30 cellular contexts compared by ENCODE assay signal in the genomic region with DNA sequence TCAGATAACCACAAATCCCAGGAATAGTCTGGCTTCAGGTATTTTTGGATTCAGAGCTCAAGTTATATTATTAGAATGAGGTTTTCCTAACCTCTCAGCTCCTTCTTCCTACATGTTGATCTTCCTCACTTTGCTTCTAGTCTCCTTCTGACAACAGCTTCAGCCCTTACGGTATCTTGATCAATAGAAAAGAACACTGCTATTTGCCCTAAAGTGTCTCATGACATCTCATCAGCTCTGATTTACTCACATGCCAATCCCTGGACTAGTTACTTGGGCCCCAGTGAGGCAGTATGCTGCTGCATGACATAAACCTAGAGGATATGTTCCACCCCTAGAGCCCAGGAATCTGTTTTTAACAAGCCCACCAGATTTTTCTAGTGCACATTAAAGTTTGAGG.
"Had no signal": no experiment of that assay in that cellular context is flagged by ENCODE, and none has a peak within 500 bp of the region (broad histone marks: within the 10 kb centered on the region; RNA-seq: fewer than 3 reads in every experiment).

No MANE protein-coding gene starts in this region.

- H3K4me1 ChIP-seq: adrenal gland, colonic mucosa had no signal

- DNase-seq: activated CD4-positive, alpha-beta T cell treated with anti-CD3 and anti-CD28 coated beads for 1 hour; activated CD4-positive, alpha-beta T cell treated with anti-CD3 and anti-CD28 coated beads for 4 hours; activated CD4-positive, alpha-beta T cell treated with anti-CD3 and anti-CD28 coated beads, Interleukin-2, amount 50 U/mL, for 1 hour; activated CD4-positive, alpha-beta T cell treated with anti-CD3 and anti-CD28 coated beads, Interleukin-2, amount 50 U/mL, for 48 hours; activated CD8-positive, alpha-beta memory T cell treated with anti-CD3 and anti-CD28 coated beads for 24 hours; activated CD8-positive, alpha-beta T cell treated with anti-CD3 and anti-CD28 coated beads for 36 hours; activated effector memory CD4-positive, alpha-beta T cell treated with Interleukin-2 at 50 U/mL for 16 hours; activated naive CD4-positive, alpha-beta T cell treated with anti-CD3 and anti-CD28 coated beads for 36 hours; activated naive CD8-positive, alpha-beta T cell treated with anti-CD3 and anti-CD28 coated beads for 36 hours; activated naive CD8-positive, alpha-beta T cell treated with anti-CD3 and anti-CD28 coated beads, Interleukin-2, amount 50 U/mL, for 24 hours; activated T-cell treated with anti-CD3 and anti-CD28 coated beads, Interleukin-2, amount 50 U/mL, for 4 hours; adrenal gland; amygdala; aorta; body of pancreas; caudate nucleus; cerebellar nuclear complex; colonic mucosa; effector CD8-positive, alpha-beta T cell; esophagus squamous epithelium; glutamatergic neuron; heart left ventricle; SW 1271; T-cell; T1000 had no signal

- H3K36me3 Mint-ChIP-seq: activated naive CD4-positive, alpha-beta T cell treated with anti-CD3 and anti-CD28 coated beads, Interleukin-2, amount 50 U/mL, for 24 hours; activated naive CD8-positive, alpha-beta T cell treated with anti-CD3 and anti-CD28 coated beads for 36 hours; T-cell; WTC11 had no signal

- H3K9me3 ChIP-seq: adrenal gland, body of pancreas, colonic mucosa, esophagus squamous epithelium, heart left ventricle had no signal

- H3K9me3 Mint-ChIP-seq: activated CD8-positive, alpha-beta T cell treated with anti-CD3 and anti-CD28 coated beads for 36 hours; activated naive CD4-positive, alpha-beta T cell treated with anti-CD3 and anti-CD28 coated beads for 36 hours; activated naive CD4-positive, alpha-beta T cell treated with anti-CD3 and anti-CD28 coated beads, Interleukin-2, amount 50 U/mL, for 24 hours; activated naive CD8-positive, alpha-beta T cell treated with anti-CD3 and anti-CD28 coated beads for 36 hours; activated naive CD8-positive, alpha-beta T cell treated with anti-CD3 and anti-CD28 coated beads, Interleukin-2, amount 50 U/mL, for 24 hours; activated T-cell treated with anti-CD3 and anti-CD28 coated beads, Interleukin-2, amount 50 U/mL, for 4 hours; activated T-helper 17 cell treated with anti-CD3 and anti-CD28 coated beads, Interleukin-2, amount 50 U/mL, for 72 hours; T-cell; T-helper 1 cell treated with Interleukin-12 subunit alpha and Interleukin-12 subunit beta and Interleukin-4 antibody, amounts not matched to agents 30 μg/mL and 1 μg/mL, for 36 hours; WTC11 had no signal

- H3K27ac ChIP-seq: adrenal gland, body of pancreas, colonic mucosa, epithelial cell of prostate, esophagus squamous epithelium had no signal

- H3K27me3 ChIP-seq: adrenal gland, body of pancreas, colonic mucosa had no signal

- H3K4me1 Mint-ChIP-seq: activated naive CD4-positive, alpha-beta T cell treated with anti-CD3 and anti-CD28 coated beads, Interleukin-2, amount 50 U/mL, for 24 hours; activated naive CD8-positive, alpha-beta T cell treated with anti-CD3 and anti-CD28 coated beads for 36 hours; activated naive CD8-positive, alpha-beta T cell treated with anti-CD3 and anti-CD28 coated beads, Interleukin-2, amount 50 U/mL, for 24 hours; activated T-helper 17 cell treated with anti-CD3 and anti-CD28 coated beads, Interleukin-2, amount 50 U/mL, for 72 hours; T-cell; WTC11 had no signal

- H3K36me3 ChIP-seq: adrenal gland, colonic mucosa, esophagus squamous epithelium, heart left ventricle had no signal

- ATAC-seq: activated CD8-positive, alpha-beta T cell treated with anti-CD3 and anti-CD28 coated beads for 36 hours; activated naive CD8-positive, alpha-beta T cell treated with anti-CD3 and anti-CD28 coated beads, Interleukin-2, amount 50 U/mL, for 24 hours; activated T-cell treated with anti-CD3 and anti-CD28 coated beads, Interleukin-2, amount 50 U/mL, for 4 hours; activated T-helper 17 cell treated with anti-CD3 and anti-CD28 coated beads, Interleukin-2, amount 50 U/mL, for 72 hours; body of pancreas; heart left ventricle; T-cell; WTC11 had no signal

- H3K4me3 ChIP-seq: adrenal gland, body of pancreas, colonic mucosa, esophagus squamous epithelium, heart left ventricle had no signal

- H3K27ac Mint-ChIP-seq: activated CD8-positive, alpha-beta T cell treated with anti-CD3 and anti-CD28 coated beads for 36 hours; activated naive CD4-positive, alpha-beta T cell treated with anti-CD3 and anti-CD28 coated beads for 36 hours; activated naive CD4-positive, alpha-beta T cell treated with anti-CD3 and anti-CD28 coated beads, Interleukin-2, amount 50 U/mL, for 24 hours; activated naive CD8-positive, alpha-beta T cell treated with anti-CD3 and anti-CD28 coated beads for 36 hours; activated naive CD8-positive, alpha-beta T cell treated with anti-CD3 and anti-CD28 coated beads, Interleukin-2, amount 50 U/mL, for 24 hours; activated T-helper 17 cell treated with anti-CD3 and anti-CD28 coated beads, Interleukin-2, amount 50 U/mL, for 72 hours; T-cell; T-helper 1 cell treated with Interleukin-12 subunit alpha and Interleukin-12 subunit beta and Interleukin-4 antibody, amounts not matched to agents 30 μg/mL and 1 μg/mL, for 36 hours; WTC11 had no signal

- H3K4me3 Mint-ChIP-seq: activated CD8-positive, alpha-beta T cell treated with anti-CD3 and anti-CD28 coated beads for 36 hours; activated naive CD4-positive, alpha-beta T cell treated with anti-CD3 and anti-CD28 coated beads for 36 hours; activated naive CD4-positive, alpha-beta T cell treated with anti-CD3 and anti-CD28 coated beads, Interleukin-2, amount 50 U/mL, for 24 hours; activated naive CD8-positive, alpha-beta T cell treated with anti-CD3 and anti-CD28 coated beads for 36 hours; activated naive CD8-positive, alpha-beta T cell treated with anti-CD3 and anti-CD28 coated beads, Interleukin-2, amount 50 U/mL, for 24 hours; activated T-cell treated with anti-CD3 and anti-CD28 coated beads, Interleukin-2, amount 50 U/mL, for 4 hours; activated T-helper 17 cell treated with anti-CD3 and anti-CD28 coated beads, Interleukin-2, amount 50 U/mL, for 72 hours; T-cell; T-helper 1 cell treated with Interleukin-12 subunit alpha and Interleukin-12 subunit beta and Interleukin-4 antibody, amounts not matched to agents 30 μg/mL and 1 μg/mL, for 36 hours; WTC11 had no signal
